In genomic region chr6:13614926-13615801, GRCh38 we compare ENCODE assay signal across 8 cellular contexts. TPM values are rescaled to one million over a fixed set of nuclear protein-coding genes. Genes with fewer than 3 reads are reported as not detected.
DNase-seq lines count a peak whose midpoint lies in the region; ATAC-seq and TF ChIP-seq lines count a peak whose summit lies in the region.

Gene NOL7 (plus strand): TSS chr6:13615335. CDS start chr6:13615359, 24 bp downstream.

- DNase-seq in H4 (ENCODE audit: low spot score) (peak; percentile 98), LoVo (ENCODE audit: low spot score) (peak; percentile 98), RWPE2 (ENCODE audit: low spot score) (peak; percentile 97), fibroblast of pulmonary artery (ENCODE audit: low read depth) (peak; percentile 99)
- peak; percentile 98 for DNase-seq in activated T-helper 9 cell treated with anti-CD3 and anti-CD28 coated beads, Interleukin-2, amount 50 U/mL, for 16 hours (ENCODE audit: low read depth)

- H3K36me3 ChIP-seq in ES-I3 (ENCODE audit: insufficient read depth, low read length) = peaks cover 26% of the 10 kb centered on the region
- peaks cover 40% of the 10 kb centered on the region for H3K36me3 ChIP-seq in RWPE2 (ENCODE audit: low read depth)

- peaks cover 41% of the 10 kb centered on the region for H3K4me1 Mint-ChIP-seq in nephron
- H3K4me1 Mint-ChIP-seq in stimulated activated naive CD8-positive, alpha-beta T cell treated with anti-CD3 and anti-CD28 coated beads, Interleukin-15, Interleukin-2, amounts not matched to agents 100 ng/mL and 50 ng/mL, for 24 hours (ENCODE audit: low read depth) = peaks cover 52% of the 10 kb centered on the region

- H3K27ac ChIP-seq in RWPE2 (ENCODE audit: poor library complexity, severe bottlenecking) = peak within 1 kb of the TSS; percentile 68

- TF ChIP-seq CTCF in RWPE2 (IDR thresholded peaks at IDR 0.05; ENCODE audit: poor library complexity, severe bottlenecking) = peak; percentile 96
- TF ChIP-seq CTCF in fibroblast of pulmonary artery (IDR thresholded peaks at IDR 0.05; ENCODE audit: low read length, missing control alignments) = peak; percentile 86
- TF ChIP-seq CTCF in nephron (IDR thresholded peaks at IDR 0.05; ENCODE audit: unreplicated experiment in 3 of 3) = peak; percentile 79 to 92 (median 82)

- peak within 1 kb of the TSS; percentile 97 for H3K9ac ChIP-seq in ES-I3 (ENCODE audit: low read depth, low read length)

- H3K27ac Mint-ChIP-seq in nephron = peak within 1 kb of the TSS; percentile 82 to 97 (median 88)
- peak within 1 kb of the TSS; percentile 97 for H3K27ac Mint-ChIP-seq in stimulated activated naive CD8-positive, alpha-beta T cell treated with anti-CD3 and anti-CD28 coated beads, Interleukin-15, Interleukin-2, amounts not matched to agents 100 ng/mL and 50 ng/mL, for 24 hours

- H3K27me3 ChIP-seq in RWPE2 (ENCODE audit: insufficient read depth, poor library complexity, severe bottlenecking) = no peaks in the 10 kb centered on the region

- peaks cover 45% of the 10 kb centered on the region for H3K36me3 Mint-ChIP-seq in nephron (ENCODE audit: low read depth)
- H3K36me3 Mint-ChIP-seq in stimulated activated naive CD8-positive, alpha-beta T cell treated with anti-CD3 and anti-CD28 coated beads, Interleukin-15, Interleukin-2, amounts not matched to agents 100 ng/mL and 50 ng/mL, for 24 hours (ENCODE audit: low read depth) = peaks cover 49% of the 10 kb centered on the region

- peak within 1 kb of the TSS; percentile 93 to 99 (median 99) for H3K4me3 Mint-ChIP-seq in nephron
- H3K4me3 Mint-ChIP-seq in stimulated activated naive CD8-positive, alpha-beta T cell treated with anti-CD3 and anti-CD28 coated beads, Interleukin-15, Interleukin-2, amounts not matched to agents 100 ng/mL and 50 ng/mL, for 24 hours = peak within 1 kb of the TSS; percentile 97

- H3K4me1 ChIP-seq in ES-I3 (ENCODE audit: insufficient read depth, low read length) (peaks cover 12% of the 10 kb centered on the region), RWPE2 (ENCODE audit: insufficient read depth, poor library complexity, severe bottlenecking) (peaks cover 13% of the 10 kb centered on the region)

- H3K9me3 Mint-ChIP-seq in nephron = no peaks in the 10 kb centered on the region
- H3K9me3 Mint-ChIP-seq in stimulated activated naive CD8-positive, alpha-beta T cell treated with anti-CD3 and anti-CD28 coated beads, Interleukin-15, Interleukin-2, amounts not matched to agents 100 ng/mL and 50 ng/mL, for 24 hours = no peaks in the 10 kb centered on the region

- H3K4me3 ChIP-seq in RWPE2 (ENCODE audit: severe bottlenecking) (peak within 1 kb of the TSS; percentile 66), fibroblast of pulmonary artery (replicated peaks; ENCODE audit: low read depth, low read length) (peak within 1 kb of the TSS; percentile 99)

- peak; percentile 86 for ATAC-seq in RWPE2 (ENCODE audit: low read depth)

- H3K27me3 Mint-ChIP-seq in nephron (ENCODE audit: low read depth) = no peaks in the 10 kb centered on the region
- H3K27me3 Mint-ChIP-seq in stimulated activated naive CD8-positive, alpha-beta T cell treated with anti-CD3 and anti-CD28 coated beads, Interleukin-15, Interleukin-2, amounts not matched to agents 100 ng/mL and 50 ng/mL, for 24 hours = no peaks in the 10 kb centered on the region

- no peaks in the 10 kb centered on the region for H3K9me3 ChIP-seq in ES-I3 (ENCODE audit: control insufficient read depth, insufficient read depth, low read length)
- no peaks in the 10 kb centered on the region for H3K9me3 ChIP-seq in RWPE2 (ENCODE audit: severe bottlenecking)

RNA-seq across cellular contexts. Expression of gene NOL7, which starts in this region (rescaled TPM):
- 104 and 110 TPM in 2 replicates for total RNA-seq in H4 (2014; rRNA removed; shearing (Covaris generic))

Comparison
In these comparisons a context has a peak if more than half of its experiments do, and no peak if none do; other contexts are left out.
1. Peak in every context shown above with its lines: DNase-seq, ATAC-seq, H3K4me3 ChIP-seq and H3K27ac ChIP-seq.